8 cellular contexts compared by ENCODE assay signal in genomic region chr17:77445908-77446535, GRCh38.
A peak's percentile ranks its signal among the peaks of the same experiment; 100 is the strongest.
DNase-seq lines count a peak whose midpoint lies in the region; ATAC-seq and TF ChIP-seq lines count a peak whose summit lies in the region.

No MANE protein-coding gene starts in this region.

- no peak for TF ChIP-seq CTCF in nephron (IDR thresholded peaks at IDR 0.05; ENCODE audit: unreplicated experiment in 3 of 3)

- H3K9me3 Mint-ChIP-seq in central memory CD8-positive, alpha-beta T cell: no peaks in the 10 kb centered on the region
- no peaks in the 10 kb centered on the region for H3K9me3 Mint-ChIP-seq in nephron

- H3K4me1 Mint-ChIP-seq in central memory CD8-positive, alpha-beta T cell: peaks cover 83% of the 10 kb centered on the region
- H3K4me1 Mint-ChIP-seq in nephron: peaks cover 77% of the 10 kb centered on the region

- ATAC-seq in GM19395 (IDR thresholded peaks at IDR 0.05; ENCODE audit: unreplicated experiment): peak; percentile 36
- peak; percentile 40 for ATAC-seq in central memory CD8-positive, alpha-beta T cell (replicated peaks; ENCODE audit: extremely low read depth, poor library complexity, severe bottlenecking)

- peak overlapping the region; percentile 71 for H3K4me3 Mint-ChIP-seq in central memory CD8-positive, alpha-beta T cell
- H3K4me3 Mint-ChIP-seq in nephron: no peak overlapping the region

- H3K36me3 Mint-ChIP-seq in central memory CD8-positive, alpha-beta T cell (ENCODE audit: insufficient read depth): peaks cover 32% of the 10 kb centered on the region
- peaks cover 13% of the 10 kb centered on the region for H3K36me3 Mint-ChIP-seq in nephron (ENCODE audit: low read depth)

- peak overlapping the region; percentile 98 for H3K27ac Mint-ChIP-seq in central memory CD8-positive, alpha-beta T cell (ENCODE audit: low read depth)
- peak overlapping the region; percentile 93 to 96 (median 94) for H3K27ac Mint-ChIP-seq in nephron

- DNase-seq in NOMO-1 treated with dmso at 0.1 percent for 144 hours (lab: John Stamatoyannopoulos, UW; ENCODE audit: unreplicated experiment) (peak; percentile 71), NCI-H2227 treated with DMSO at 0.1 percent for 48 hours (lab: John Stamatoyannopoulos, UW) (no peak), inferior parietal cortex (ENCODE audit: extremely low spot score) (no peak), COLO668 (lab: John Stamatoyannopoulos, UW; ENCODE audit: unreplicated experiment) (no peak), middle frontal gyrus (ENCODE audit: extremely low spot score, low spot score) (no peak)
- DNase-seq in central memory CD8-positive, alpha-beta T cell (ENCODE audit: low spot score in 2 of 2): peak in 1 of 2 donors; percentile 47

- no peaks in the 10 kb centered on the region for H3K27me3 Mint-ChIP-seq in central memory CD8-positive, alpha-beta T cell
- no peaks in the 10 kb centered on the region for H3K27me3 Mint-ChIP-seq in nephron (ENCODE audit: low read depth)
